Comparison of ENCODE assay signal across 11 cellular contexts in genomic region chr9:135748676-135749075, GRCh38. TPM values are rescaled to one million over a fixed set of nuclear protein-coding genes. Genes with fewer than 3 reads are reported as not detected.
"Had no signal": no experiment of that assay in that cellular context is flagged by ENCODE, and none has a peak within 500 bp of the region (broad histone marks: within the 10 kb centered on the region; RNA-seq: fewer than 3 reads in every experiment).

No MANE protein-coding gene starts in this region.

- H3K9ac ChIP-seq: KMS-11 had no signal

- H3K4me2 ChIP-seq: KMS-11 had no signal

- H3K4me1 Mint-ChIP-seq: IgD-negative memory B cell had no signal

- H3K36me3 Mint-ChIP-seq: IgD-negative memory B cell had no signal

- DNase-seq: GOT3, HFFc6, Karpas-422, KBM-7 had no signal

- H3K4me3 ChIP-seq: HAP-1 had no signal

- H3K9me3 ChIP-seq: HAP-1 had no signal

- H3K36me3 ChIP-seq: HAP-1 had no signal

- H3K27ac Mint-ChIP-seq: HFFc6, IgD-negative memory B cell had no signal

- H3K27me3 Mint-ChIP-seq: IgD-negative memory B cell had no signal

- H3K4me3 Mint-ChIP-seq: HFFc6, IgD-negative memory B cell had no signal

- ATAC-seq: HCT116, HepG2 had no signal

- H3K4me1 ChIP-seq: HAP-1 had no signal

- H3K27ac ChIP-seq: HL-60, KMS-11 had no signal

RNA-seq across cellular contexts. Expression of gene KCNT1, which starts 46.7 kb away (rescaled TPM):
- total RNA-seq: HepG2, HFFc6, HT1080 had no signal
- polyA plus RNA-seq: HepG2, IgD-negative memory B cell had no signal

RNA-seq across cellular contexts. Expression of gene SOHLH1, which starts 49.4 kb away (rescaled TPM):
- total RNA-seq: HFFc6, HT1080 had no signal
- polyA plus RNA-seq: IgD-negative memory B cell had no signal
